Comparison of ENCODE assay signal across 1 cellular context in genomic region chr15:39534996-39535395, GRCh38.
TF ChIP-seq lines count a peak whose summit lies in the region.

No MANE protein-coding gene starts in this region.

TF ChIP-seq in K562, 482 proteins besides CTCF, POLR2A, EP300 and RAD21 (continued from another document):
- TF ChIP-seq, protein P1, sequence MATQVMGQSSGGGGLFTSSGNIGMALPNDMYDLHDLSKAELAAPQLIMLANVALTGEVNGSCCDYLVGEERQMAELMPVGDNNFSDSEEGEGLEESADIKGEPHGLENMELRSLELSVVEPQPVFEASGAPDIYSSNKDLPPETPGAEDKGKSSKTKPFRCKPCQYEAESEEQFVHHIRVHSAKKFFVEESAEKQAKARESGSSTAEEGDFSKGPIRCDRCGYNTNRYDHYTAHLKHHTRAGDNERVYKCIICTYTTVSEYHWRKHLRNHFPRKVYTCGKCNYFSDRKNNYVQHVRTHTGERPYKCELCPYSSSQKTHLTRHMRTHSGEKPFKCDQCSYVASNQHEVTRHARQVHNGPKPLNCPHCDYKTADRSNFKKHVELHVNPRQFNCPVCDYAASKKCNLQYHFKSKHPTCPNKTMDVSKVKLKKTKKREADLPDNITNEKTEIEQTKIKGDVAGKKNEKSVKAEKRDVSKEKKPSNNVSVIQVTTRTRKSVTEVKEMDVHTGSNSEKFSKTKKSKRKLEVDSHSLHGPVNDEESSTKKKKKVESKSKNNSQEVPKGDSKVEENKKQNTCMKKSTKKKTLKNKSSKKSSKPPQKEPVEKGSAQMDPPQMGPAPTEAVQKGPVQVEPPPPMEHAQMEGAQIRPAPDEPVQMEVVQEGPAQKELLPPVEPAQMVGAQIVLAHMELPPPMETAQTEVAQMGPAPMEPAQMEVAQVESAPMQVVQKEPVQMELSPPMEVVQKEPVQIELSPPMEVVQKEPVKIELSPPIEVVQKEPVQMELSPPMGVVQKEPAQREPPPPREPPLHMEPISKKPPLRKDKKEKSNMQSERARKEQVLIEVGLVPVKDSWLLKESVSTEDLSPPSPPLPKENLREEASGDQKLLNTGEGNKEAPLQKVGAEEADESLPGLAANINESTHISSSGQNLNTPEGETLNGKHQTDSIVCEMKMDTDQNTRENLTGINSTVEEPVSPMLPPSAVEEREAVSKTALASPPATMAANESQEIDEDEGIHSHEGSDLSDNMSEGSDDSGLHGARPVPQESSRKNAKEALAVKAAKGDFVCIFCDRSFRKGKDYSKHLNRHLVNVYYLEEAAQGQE (CRISPR knock-in tag; IDR thresholded peaks at IDR 0.05; ENCODE audit: low read depth) = no peak
- TF ChIP-seq ZEB2 (IDR thresholded peaks at IDR 0.05) (no peak), NCOA6 (IDR thresholded peaks at IDR 0.05) (no peak)
